ENCODE assay signal across 8 cellular contexts in the genomic region with DNA sequence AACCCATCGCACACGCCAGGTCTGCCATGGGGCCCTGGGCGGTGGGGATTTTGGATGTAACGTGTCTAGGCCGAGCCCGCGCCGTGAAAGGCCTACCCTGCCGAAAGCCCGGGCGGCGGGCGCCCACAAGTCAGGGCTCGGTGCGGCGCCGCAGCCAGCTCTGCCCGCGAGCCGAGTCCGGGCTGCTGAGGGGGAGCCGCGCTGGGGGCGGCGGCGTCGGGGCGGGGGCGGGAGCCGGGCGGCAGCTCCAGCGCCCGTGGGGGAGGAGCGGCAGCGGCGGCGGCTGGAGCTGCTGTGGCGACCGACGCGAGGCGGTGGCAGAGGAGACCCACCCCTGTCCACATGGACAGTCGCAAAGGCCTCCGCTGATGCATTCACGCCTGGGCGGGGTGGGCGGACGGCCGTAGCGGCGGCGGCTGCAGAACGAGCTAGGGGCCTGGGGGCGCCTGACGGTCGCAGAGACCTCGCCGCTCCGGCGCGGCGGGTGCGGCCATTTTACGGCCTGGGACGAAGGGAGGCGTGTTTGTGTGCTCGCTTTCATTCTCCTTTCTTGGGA. TPM values are rescaled to one million over a fixed set of nuclear protein-coding genes. Genes with fewer than 3 reads are reported as not detected.
A peak's percentile ranks its signal among the peaks of the same experiment; 100 is the strongest.
DNase-seq lines count a peak whose midpoint lies in the region; ATAC-seq lines count a peak whose summit lies in the region.

Gene SENP6, plus strand, starts transcription at position 273 of the 556 bp plus-strand sequence. CDS start 645 bp downstream, outside the sequence.

- H3K4me1 ChIP-seq in CD4-positive, alpha-beta memory T cell (ENCODE audit: insufficient read depth, low read length): peaks cover 54% of the 10 kb centered on the region

- intact Hi-C loops in CD4-positive, alpha-beta memory T cell (cut with micrococcal nuclease): loop anchor here (1.0 to 5.0 kb wide), 4 partner anchors 146 to 1949 kb away; partner anchors contain the start of genes COX7A2, MYO6, SLC17A5 and TMEM30A

- in situ Hi-C loops in endometrial microvascular endothelial cells (cut with HindIII; ENCODE audit: inconsistent ontology term, low pct_unique_long_range_greater_than_20kb, low sequenced_read_pairs): no loop called here

- H3K4me3 Mint-ChIP-seq in CD4-positive, alpha-beta memory T cell: peak within 1 kb of the TSS; percentile 95 to 100 (median 98)

- peak; percentile 78 to 84 (median 81) for DNase-seq in CD4-positive, alpha-beta memory T cell
- DNase-seq in NOMO-1 treated with dmso at 0.1 percent for 144 hours (lab: John Stamatoyannopoulos, UW; ENCODE audit: unreplicated experiment) (peak; percentile 51), midbrain (lab: John Stamatoyannopoulos, UW) (peak; percentile 81)
- peak; percentile 75 for DNase-seq in activated CD8-positive, alpha-beta memory T cell treated with anti-CD3 and anti-CD28 coated beads, Interleukin-2, amount 50 U/mL, for 4 hours
- peak; percentile 61 to 65 for DNase-seq in stimulated activated CD8-positive, alpha-beta memory T cell treated with anti-CD3 and anti-CD28 coated beads, Interleukin-15, amount 100 ng/mL, for 48 hours (ENCODE audit: low read depth in 2 of 2)

- no peaks in the 10 kb centered on the region for H3K27me3 Mint-ChIP-seq in CD4-positive, alpha-beta memory T cell

- ATAC-seq in GM19351 (IDR thresholded peaks at IDR 0.05; ENCODE audit: unreplicated experiment) (peak; percentile 64), HG03469 (IDR thresholded peaks at IDR 0.05; ENCODE audit: unreplicated experiment) (peak; percentile 51)

- CTCF ChIA-PET in CD4-positive, alpha-beta memory T cell (lab: Charles Lee; ENCODE audit: partially characterized antibody): no interaction called here

- peaks cover 44 to 76% (median 61%) of the 10 kb centered on the region in 4 donors for H3K4me1 Mint-ChIP-seq in CD4-positive, alpha-beta memory T cell

- POLR2A ChIA-PET in CD4-positive, alpha-beta memory T cell (lab: Charles Lee; ENCODE audit: partially characterized antibody): interaction anchor here (1.0 to 4.3 kb wide), 10 partner anchors 11 to 1948 kb away, joined by 3 to 46 read pairs (median 5); partner anchors contain the start of genes COX7A2, SLC17A5 and TMEM30A

- no peaks in the 10 kb centered on the region for H3K27me3 ChIP-seq in CD4-positive, alpha-beta memory T cell (ENCODE audit: insufficient read depth, low read length)

- no peaks in the 10 kb centered on the region for H3K9me3 Mint-ChIP-seq in CD4-positive, alpha-beta memory T cell

- no peaks in the 10 kb centered on the region for H3K36me3 ChIP-seq in CD4-positive, alpha-beta memory T cell (ENCODE audit: insufficient read depth, low read length)

- H3K27ac Mint-ChIP-seq in CD4-positive, alpha-beta memory T cell: peak within 1 kb of the TSS; percentile 97 to 100 (median 98)

- peak within 1 kb of the TSS; percentile 55 to 83 for H3K4me3 ChIP-seq in CD4-positive, alpha-beta memory T cell (ENCODE audit: low read length in 2 of 2)

- no peaks in the 10 kb centered on the region for H3K9me3 ChIP-seq in CD4-positive, alpha-beta memory T cell (ENCODE audit: control insufficient read depth in 1 of 2, low read length in 2 of 2)

- peaks cover 4 to 11% of the 10 kb centered on the region in 2 donors for H3K36me3 Mint-ChIP-seq in CD4-positive, alpha-beta memory T cell

- H3K27ac ChIP-seq in CD4-positive, alpha-beta memory T cell (ENCODE audit: low read depth, low read length): peak within 1 kb of the TSS; percentile 96

RNA-seq across cellular contexts. Expression of gene SENP6, which starts in this region (rescaled TPM):
- total RNA-seq in CD4-positive, alpha-beta memory T cell: 100 to 1,000 TPM; 131 to 134 TPM
- 10 to 100 TPM; 36.2 to 70.5 TPM for polyA plus RNA-seq in CD4-positive, alpha-beta memory T cell
- total RNA-seq in endometrial microvascular endothelial cells (ENCODE audit: inconsistent ontology term): 34.0 TPM

Comparison
In these comparisons a context has a peak if more than half of its experiments do, and no peak if none do; other contexts are left out.
1. Peak in every context shown above with its lines: DNase-seq, ATAC-seq, H3K4me3 ChIP-seq and H3K27ac ChIP-seq.